Comparison of ENCODE assay signal across 15 cellular contexts in genomic region chr5:132528866-132529634, GRCh38. TPM values are rescaled to one million over a fixed set of nuclear protein-coding genes. Genes with fewer than 3 reads are reported as not detected.
A peak's percentile ranks its signal among the peaks of the same experiment; 100 is the strongest.
DNase-seq lines count a peak whose midpoint lies in the region; ATAC-seq and TF ChIP-seq lines count a peak whose summit lies in the region.
"Had no signal": no experiment of that assay in that cellular context is flagged by ENCODE, and none has a peak within 500 bp of the region (broad histone marks: within the 10 kb centered on the region; RNA-seq: fewer than 3 reads in every experiment).

No MANE protein-coding gene starts in this region.

- H3K27me3 Mint-ChIP-seq in activated naive CD4-positive, alpha-beta T cell treated with anti-CD3 and anti-CD28 coated beads for 36 hours (ENCODE audit: low read depth) = peaks cover 4% of the 10 kb centered on the region
- peaks cover 46% of the 10 kb centered on the region for H3K27me3 Mint-ChIP-seq in activated naive CD4-positive, alpha-beta T cell treated with anti-CD3 and anti-CD28 coated beads, Interleukin-2, amount 10 ng/mL, durations not matched to agents 7 days and 5 days
- H3K27me3 Mint-ChIP-seq in T-cell = peaks cover 0 to 4% of the 10 kb centered on the region in 2 donors

- H3K9me3 ChIP-seq in psoas muscle = no peaks in the 10 kb centered on the region
- H3K9me3 ChIP-seq: tibial artery had no signal

- no peaks in the 10 kb centered on the region for H3K36me3 Mint-ChIP-seq in activated naive CD4-positive, alpha-beta T cell treated with anti-CD3 and anti-CD28 coated beads for 36 hours (ENCODE audit: low read depth)
- no peaks in the 10 kb centered on the region for H3K36me3 Mint-ChIP-seq in activated naive CD4-positive, alpha-beta T cell treated with anti-CD3 and anti-CD28 coated beads, Interleukin-2, amount 10 ng/mL, durations not matched to agents 7 days and 5 days
- no peaks in the 10 kb centered on the region for H3K36me3 Mint-ChIP-seq in T-cell

- no peak overlapping the region for H3K27ac Mint-ChIP-seq in activated naive CD4-positive, alpha-beta T cell treated with anti-CD3 and anti-CD28 coated beads for 36 hours
- no peak overlapping the region for H3K27ac Mint-ChIP-seq in activated naive CD4-positive, alpha-beta T cell treated with anti-CD3 and anti-CD28 coated beads, Interleukin-2, amount 10 ng/mL, durations not matched to agents 7 days and 5 days
- H3K27ac Mint-ChIP-seq in T-cell = peak overlapping the region; percentile 1 to 45

- H3K4me3 Mint-ChIP-seq in activated naive CD4-positive, alpha-beta T cell treated with anti-CD3 and anti-CD28 coated beads for 36 hours = no peak overlapping the region
- H3K4me3 Mint-ChIP-seq in activated naive CD4-positive, alpha-beta T cell treated with anti-CD3 and anti-CD28 coated beads, Interleukin-2, amount 10 ng/mL, durations not matched to agents 7 days and 5 days = no peak overlapping the region
- H3K4me3 Mint-ChIP-seq in T-cell = no peak overlapping the region

- H3K9me3 Mint-ChIP-seq in activated naive CD4-positive, alpha-beta T cell treated with anti-CD3 and anti-CD28 coated beads for 36 hours = no peaks in the 10 kb centered on the region
- peaks cover 1% of the 10 kb centered on the region for H3K9me3 Mint-ChIP-seq in activated naive CD4-positive, alpha-beta T cell treated with anti-CD3 and anti-CD28 coated beads, Interleukin-2, amount 10 ng/mL, durations not matched to agents 7 days and 5 days
- H3K9me3 Mint-ChIP-seq in T-cell = no peaks in the 10 kb centered on the region

- ATAC-seq in T-cell (replicated peaks in 1 of 4) (peak; percentile 63 to 78 (median 72)), psoas muscle (no peak)
- ATAC-seq: HCT116, Panc1 had no signal

- no peaks in the 10 kb centered on the region for H3K36me3 ChIP-seq in psoas muscle (ENCODE audit: insufficient read depth in 1 of 2, low read depth in 1 of 2)
- H3K36me3 ChIP-seq: tibial artery had no signal

- POLR2A ChIA-PET in T-cell (lab: Charles Lee) = no interaction called here

- CTCF ChIA-PET in activated naive CD4-positive, alpha-beta T cell treated with anti-CD3 and anti-CD28 coated beads for 36 hours (lab: Charles Lee) = interaction anchor here (1.6 to 3.1 kb wide), 4 partner anchors 199 to 291 kb away, joined by 3 to 12 read pairs (median 8); no protein-coding TSS in a partner anchor
- CTCF ChIA-PET in activated naive CD4-positive, alpha-beta T cell treated with anti-CD3 and anti-CD28 coated beads, Interleukin-2, amount 10 ng/mL, durations not matched to agents 7 days and 5 days (lab: Charles Lee) = interaction anchor here (0.6 to 4.2 kb wide), 6 partner anchors 9 to 290 kb away, joined by 3 to 47 read pairs (median 6); no protein-coding TSS in a partner anchor
- CTCF ChIA-PET in T-cell (lab: Charles Lee) = no interaction called here

- peak; percentile 9 for DNase-seq in activated naive CD4-positive, alpha-beta T cell treated with anti-CD3 and anti-CD28 coated beads for 36 hours
- DNase-seq in activated naive CD4-positive, alpha-beta T cell treated with anti-CD3 and anti-CD28 coated beads, Interleukin-2, amount 10 ng/mL, durations not matched to agents 7 days and 5 days = no peak
- DNase-seq in T-cell (peak in 2 of 34 experiments; percentile 0 to 3), dorsolateral prefrontal cortex (peak in 6 of 10 donors; percentile 22 to 46 (median 36)), substantia nigra (lab: John Stamatoyannopoulos, UW) (peak in 10 of 49 donors; percentile 4 to 35 (median 18)), psoas muscle (no peak), inferior parietal cortex (ENCODE audit: extremely low spot score) (no peak), ureter (ENCODE audit: low spot score) (no peak)
- DNase-seq: ACHN, mammary epithelial cell, NCI-H1417, tibial artery had no signal

- intact Hi-C loops in activated naive CD4-positive, alpha-beta T cell treated with anti-CD3 and anti-CD28 coated beads for 36 hours (cut with micrococcal nuclease) = loop anchor here (5.0 kb wide), 3 partner anchors 48 to 208 kb away; partner anchors contain the start of gene KIF3A
- intact Hi-C loops in dorsolateral prefrontal cortex (cut with DNase I) (loop anchor here (10.0 kb wide), 2 partner anchors 216 to 336 kb away; partner anchors contain the start of genes GDF9 (in 2 of the 2), UQCRQ (in 2 of the 2) and CCNI2 (in 1 of the 2)), psoas muscle (cut with DNase I) (loop anchor here in 1 of 2 donors (5.0 kb wide), 1 partner anchor 293 kb away; no protein-coding TSS in a partner anchor)

- no peaks in the 10 kb centered on the region for H3K27me3 ChIP-seq in dorsolateral prefrontal cortex
- no peaks in the 10 kb centered on the region for H3K27me3 ChIP-seq in psoas muscle (ENCODE audit: insufficient read depth in 3 of 3, low read length in 2 of 3)
- H3K27me3 ChIP-seq: tibial artery had no signal

- H3K4me1 Mint-ChIP-seq in activated naive CD4-positive, alpha-beta T cell treated with anti-CD3 and anti-CD28 coated beads for 36 hours (ENCODE audit: low read depth) = peaks cover 29% of the 10 kb centered on the region
- H3K4me1 Mint-ChIP-seq in activated naive CD4-positive, alpha-beta T cell treated with anti-CD3 and anti-CD28 coated beads, Interleukin-2, amount 10 ng/mL, durations not matched to agents 7 days and 5 days = peaks cover 34% of the 10 kb centered on the region
- H3K4me1 Mint-ChIP-seq in T-cell = peaks cover 8 to 24% (median 17%) of the 10 kb centered on the region in 3 donors

- H3K4me3 ChIP-seq in dorsolateral prefrontal cortex (no peak overlapping the region), psoas muscle (no peak overlapping the region)
- H3K4me3 ChIP-seq: tibial artery had no signal

- H3K27ac ChIP-seq in dorsolateral prefrontal cortex (peak overlapping the region in 37 of 59 donors; percentile 1 to 74 (median 36)), substantia nigra (ENCODE audit: low read depth, low read length, poor library complexity, severe bottlenecking) (peak overlapping the region; percentile 37), psoas muscle (no peak overlapping the region)
- H3K27ac ChIP-seq: tibial artery had no signal

- no peaks in the 10 kb centered on the region for H3K4me1 ChIP-seq in psoas muscle

- TF ChIP-seq CTCF in dorsolateral prefrontal cortex (IDR thresholded peaks at IDR 0.05 in 54 of 56, conservative IDR thresholded peaks at IDR 0.05 in 2 of 56; ENCODE audit: low read depth in 1 of 56, partially characterized antibody in 56 of 56) = peak in 3 of 56 donors; percentile 9 to 12 (median 10)
- TF ChIP-seq CTCF in psoas muscle (IDR thresholded peaks at IDR 0.05) = no peak

- WGBS in psoas muscle, 3 donors = 68 to 78% (median 72%) methylated on average over 6 of the region's 6 CpGs

RNA-seq across cellular contexts. Expression of gene IL5, which starts 14.3 kb away (rescaled TPM):
- total RNA-seq in activated naive CD4-positive, alpha-beta T cell treated with anti-CD3 and anti-CD28 coated beads for 36 hours = not detected
- total RNA-seq in T-cell (1 to 10 TPM in 1 of 5 donors, not detected in 4; 1.2 TPM), dorsolateral prefrontal cortex (not detected), psoas muscle (not detected), ureter (not detected)
- polyA plus RNA-seq in psoas muscle = not detected
- total RNA-seq: mammary epithelial cell, osteocyte had no signal
- polyA plus RNA-seq: mammary epithelial cell had no signal

RNA-seq across cellular contexts. Expression of gene RAD50, which starts 27.7 kb away (rescaled TPM):
- 10 to 100 TPM; 39.1 to 42.4 TPM for total RNA-seq in activated naive CD4-positive, alpha-beta T cell treated with anti-CD3 and anti-CD28 coated beads for 36 hours
- total RNA-seq in T-cell = 10 to 100 TPM; 19.7 to 33.7 (median 28.5) TPM
- total RNA-seq in dorsolateral prefrontal cortex = 10 to 100 TPM; 35.0 to 63.2 (median 46.2) TPM
- total RNA-seq in psoas muscle = 10 to 100 TPM; 28.5 to 35.9 (median 30.1) TPM
- 10 to 100 TPM in 1 of 3 donors, 1 to 10 TPM in 2; 6.8 to 22.1 (median 9.9) TPM for polyA plus RNA-seq in psoas muscle
- total RNA-seq in ureter = 49.5 TPM

RNA-seq across cellular contexts. Expression of gene IRF1, which starts 38.5 kb away (rescaled TPM):
- 10 to 100 TPM; 84.3 to 88.4 TPM for total RNA-seq in activated naive CD4-positive, alpha-beta T cell treated with anti-CD3 and anti-CD28 coated beads for 36 hours
- total RNA-seq in T-cell (100 to 1,000 TPM; 167 to 859 (median 252) TPM), dorsolateral prefrontal cortex (10 to 100 TPM in 39 of 120 experiments, 1 to 10 TPM in 81; 2.5 to 38.3 (median 8.3) TPM), psoas muscle (10 to 100 TPM in 3 of 4 donors, 1 to 10 TPM in 1; 5.5 to 18.8 (median 13.7) TPM), ureter (40.8 TPM)
- polyA plus RNA-seq in psoas muscle = 10 to 100 TPM in 1 of 3 donors, 1 to 10 TPM in 2; 4.7 to 11.8 (median 4.9) TPM

Comparison
In these comparisons a context has a peak if more than half of its experiments do, and no peak if none do; other contexts are left out.
1. DNase-seq: peak in activated naive CD4-positive, alpha-beta T cell treated with anti-CD3 and anti-CD28 coated beads for 36 hours (single experiment) and dorsolateral prefrontal cortex (6 of 10); none in activated naive CD4-positive, alpha-beta T cell treated with anti-CD3 and anti-CD28 coated beads, Interleukin-2, amount 10 ng/mL, durations not matched to agents 7 days and 5 days (single experiment), psoas muscle (0 of 2), inferior parietal cortex (single experiment) and ureter (single experiment).
2. H3K27ac Mint-ChIP-seq: peak in T-cell (2 of 2); none in activated naive CD4-positive, alpha-beta T cell treated with anti-CD3 and anti-CD28 coated beads for 36 hours (single experiment) and activated naive CD4-positive, alpha-beta T cell treated with anti-CD3 and anti-CD28 coated beads, Interleukin-2, amount 10 ng/mL, durations not matched to agents 7 days and 5 days (single experiment).
3. ATAC-seq: peak in T-cell (4 of 4); none in psoas muscle (0 of 4).
4. CTCF ChIA-PET loops: an anchor here in activated naive CD4-positive, alpha-beta T cell treated with anti-CD3 and anti-CD28 coated beads for 36 hours (1.6 to 3.1 kb wide) and activated naive CD4-positive, alpha-beta T cell treated with anti-CD3 and anti-CD28 coated beads, Interleukin-2, amount 10 ng/mL, durations not matched to agents 7 days and 5 days (0.6 to 4.2 kb wide); none called in T-cell.